9 cellular contexts compared by ENCODE assay signal in the genomic region with DNA sequence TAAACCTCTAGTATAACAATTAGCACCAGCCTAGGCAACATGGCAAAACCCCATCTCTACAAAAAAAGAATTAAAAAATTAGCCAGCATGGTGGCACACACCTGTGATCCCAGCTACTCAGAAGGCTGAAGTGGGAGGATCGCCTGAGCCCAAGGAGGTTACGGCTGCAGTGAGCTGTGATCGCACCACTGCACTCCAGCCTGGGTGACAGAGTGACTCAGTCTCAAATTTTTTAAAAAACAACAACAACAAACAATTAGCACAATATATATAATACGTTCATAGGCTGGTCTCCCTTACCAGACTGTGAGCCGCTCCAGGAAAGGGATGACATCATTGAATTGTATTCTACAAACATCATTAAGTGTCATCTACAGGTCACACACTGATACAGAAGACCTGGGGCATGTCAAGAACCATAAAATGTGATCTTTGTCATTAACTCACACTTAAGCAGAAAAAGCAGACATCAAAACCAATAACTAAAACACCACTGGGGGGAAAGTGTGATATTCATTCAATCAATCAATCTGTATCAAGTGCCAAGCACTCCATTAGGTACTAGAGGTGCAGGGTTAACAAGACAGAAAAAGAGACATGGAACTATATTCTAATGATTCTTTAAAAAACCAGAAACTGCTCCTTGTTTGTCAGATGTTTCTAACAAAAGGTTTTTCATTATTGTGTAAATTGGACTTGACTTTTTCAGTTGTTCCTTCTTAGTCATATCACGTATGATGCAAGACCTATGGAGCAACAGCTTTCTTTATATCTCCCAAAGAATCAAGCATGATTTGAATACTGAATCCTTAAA. TPM values are rescaled to one million over a fixed set of nuclear protein-coding genes. Genes with fewer than 3 reads are reported as not detected.
DNase-seq lines count a peak whose midpoint lies in the region; ATAC-seq, FAIRE-seq and TF ChIP-seq lines count a peak whose summit lies in the region.
"Had no signal": no experiment of that assay in that cellular context is flagged by ENCODE, and none has a peak within 500 bp of the region (broad histone marks: within the 10 kb centered on the region; RNA-seq: fewer than 3 reads in every experiment).

No MANE protein-coding gene starts in this region.

- no peaks in the 10 kb centered on the region for H3K9me3 ChIP-seq in mesenchymal stem cell (ENCODE audit: control insufficient read depth, low read length)

- no peak for FAIRE-seq in D721Med (lab: Jason Lieb, UNC)

- no peak overlapping the region for H2BK12ac ChIP-seq in mesenchymal stem cell (ENCODE audit: low read length in 2 of 2)

- no peak overlapping the region for H3K14ac ChIP-seq in mesenchymal stem cell (ENCODE audit: low read length in 2 of 2)

- peak overlapping the region in 1 of 2 experiments; percentile 24 for H3K4me3 ChIP-seq in mesenchymal stem cell (ENCODE audit: insufficient read depth in 1 of 2, low read depth in 1 of 2, low read length in 2 of 2)

- H4K8ac ChIP-seq in mesenchymal stem cell (ENCODE audit: low read length), result no peak overlapping the region

- H2AK5ac ChIP-seq in mesenchymal stem cell (ENCODE audit: low read length, severe bottlenecking), result no peak overlapping the region

- H3K4ac ChIP-seq in mesenchymal stem cell (ENCODE audit: low read depth in 1 of 2, low read length in 2 of 2), result no peak overlapping the region

- DNase-seq in CD1c-positive myeloid dendritic cell (ENCODE audit: extremely low spot score) (peak; percentile 82), LHCN-M2 (ENCODE audit: low read depth) (peak; percentile 78), astrocyte of the hippocampus (ENCODE audit: low read depth, low spot score) (peak; percentile 58), mesenchymal stem cell (peak; percentile 81), D721Med (ENCODE audit: insufficient read length, low spot score) (no peak), GM19238 (ENCODE audit: insufficient read length, low spot score) (no peak)
- DNase-seq: NCI-H446 treated with DMSO at 0.1 percent for 48 hours had no signal

- 90% methylated on average over 5 of the region's 6 CpGs for WGBS in mesenchymal stem cell

- no peak overlapping the region for H2BK120ac ChIP-seq in mesenchymal stem cell (ENCODE audit: low read depth, low read length)

- no peak overlapping the region for H2AFZ ChIP-seq in mesenchymal stem cell (ENCODE audit: low read depth, low read length)

- no peak overlapping the region for H2BK5ac ChIP-seq in mesenchymal stem cell (ENCODE audit: low read depth, low read length, poor library complexity, severe bottlenecking)

- ATAC-seq in HG03196 (IDR thresholded peaks at IDR 0.05; ENCODE audit: unreplicated experiment) (no peak), HG02852 (IDR thresholded peaks at IDR 0.05; ENCODE audit: unreplicated experiment) (no peak)

- no peak for TF ChIP-seq CTCF in D721Med (IDR thresholded peaks at IDR 0.05; ENCODE audit: insufficient read depth, missing control alignments)

- H3K18ac ChIP-seq in mesenchymal stem cell (ENCODE audit: low read depth in 1 of 2, low read length in 2 of 2), result no peak overlapping the region

- H2BK15ac ChIP-seq in mesenchymal stem cell (ENCODE audit: low read depth, poor library complexity, severe bottlenecking), result no peak overlapping the region

- H3K27me3 ChIP-seq in mesenchymal stem cell (ENCODE audit: control insufficient read depth in 1 of 2, insufficient read depth in 1 of 2, low read length in 2 of 2), result no peaks in the 10 kb centered on the region

- no peaks in the 10 kb centered on the region for H3K4me1 ChIP-seq in mesenchymal stem cell (ENCODE audit: control insufficient read depth, insufficient read depth, low read depth, low read length)

- peaks cover 34% of the 10 kb centered on the region for H3K79me1 ChIP-seq in mesenchymal stem cell (replicated peaks; ENCODE audit: low read length, poor library complexity, severe bottlenecking)

- no peak overlapping the region for H3K27ac ChIP-seq in mesenchymal stem cell (ENCODE audit: low read length, poor library complexity, severe bottlenecking)

- H3K36me3 ChIP-seq in mesenchymal stem cell (ENCODE audit: control insufficient read depth in 1 of 2, insufficient read depth in 2 of 2, low read depth in 1 of 2, low read length in 2 of 2), result no peaks in the 10 kb centered on the region

- H3K4me2 ChIP-seq in mesenchymal stem cell (ENCODE audit: low read length, poor library complexity, severe bottlenecking), result no peak overlapping the region

- H3K9ac ChIP-seq in mesenchymal stem cell (ENCODE audit: low read length), result peak overlapping the region; percentile 39

- no peak overlapping the region for H4K91ac ChIP-seq in mesenchymal stem cell (ENCODE audit: low read length)

- no peak overlapping the region for H3K23ac ChIP-seq in mesenchymal stem cell (ENCODE audit: low read length in 2 of 2)

RNA-seq across cellular contexts. Expression of a gene that starts 17.8 kb away (rescaled TPM):
- total RNA-seq in LHCN-M2 (2014; rRNA removed), result 51.5 and 68.5 TPM in 2 replicates
- 8.9 TPM for polyA plus RNA-seq in LHCN-M2 (2012)
- polyA plus RNA-seq in mesenchymal stem cell (2013, experiment 1 of 2), result 9.8 TPM
- polyA plus RNA-seq in mesenchymal stem cell (2013, experiment 2 of 2), result 10.1 TPM

RNA-seq across cellular contexts. Expression of a gene that starts 48.0 kb away (rescaled TPM):
- total RNA-seq in LHCN-M2 (2014; rRNA removed), result 15.7 and 18.1 TPM in 2 replicates
- polyA plus RNA-seq in LHCN-M2 (2012), result 6.9 TPM
- 6.2 TPM for polyA plus RNA-seq in mesenchymal stem cell (2013, experiment 1 of 2)
- 5.8 TPM for polyA plus RNA-seq in mesenchymal stem cell (2013, experiment 2 of 2)

Comparison
In these comparisons a context has a peak if more than half of its experiments do, and no peak if none do; other contexts are left out.
1. DNase-seq: peak in CD1c-positive myeloid dendritic cell (single experiment), LHCN-M2 (single experiment), astrocyte of the hippocampus (single experiment) and mesenchymal stem cell (single experiment); none in D721Med (single experiment) and GM19238 (single experiment).